Comparison of ENCODE assay signal across 13 cellular contexts in genomic region chr3:160169139-160169830, GRCh38. TPM values are rescaled to one million over a fixed set of nuclear protein-coding genes. Genes with fewer than 3 reads are reported as not detected.
DNase-seq lines count a peak whose midpoint lies in the region; ATAC-seq, FAIRE-seq and TF ChIP-seq lines count a peak whose summit lies in the region.
"Had no signal": no experiment of that assay in that cellular context is flagged by ENCODE, and none has a peak within 500 bp of the region (broad histone marks: within the 10 kb centered on the region; RNA-seq: fewer than 3 reads in every experiment).

No MANE protein-coding gene starts in this region.

- no peak for TF ChIP-seq CTCF in HFF-Myc (IDR thresholded peaks at IDR 0.05; ENCODE audit: low read depth, low read length, missing control alignments)
- no peak for TF ChIP-seq CTCF in WTC11 (IDR thresholded peaks at IDR 0.05)

- no peaks in the 10 kb centered on the region for H3K36me3 Mint-ChIP-seq in WTC11
- H3K36me3 Mint-ChIP-seq: natural killer cell treated with Interleukin-12 subunit alpha and Interleukin-12 subunit beta and Interleukin-15 and Interleukin-18, amount 100 ng/mL, for 72 hours had no signal

- H3K27me3 Mint-ChIP-seq in WTC11 (ENCODE audit: low read depth), result no peaks in the 10 kb centered on the region

- peaks cover 18% of the 10 kb centered on the region for H3K4me1 Mint-ChIP-seq in WTC11

- no peak for FAIRE-seq in urothelium cell line (lab: Jason Lieb, UNC)

- POLR2A ChIA-PET in WTC11 (lab: Charles Lee), result no interaction called here

- DNase-seq in HFF-Myc (ENCODE audit: extremely low read depth, low read depth), result peak; percentile 47
- DNase-seq in WTC11 (ENCODE audit: low spot score), result no peak
- DNase-seq in glomerular visceral epithelial cell (ENCODE audit: extremely low spot score), result peak; percentile 81
- peak; percentile 65 for DNase-seq in urothelium cell line (ENCODE audit: low spot score)
- no peak for DNase-seq in activated naive CD4-positive, alpha-beta T cell (lab: John Stamatoyannopoulos, UW)
- no peak for DNase-seq in epidermal melanocyte (ENCODE audit: insufficient read length, low spot score)
- DNase-seq in DMS79 treated with DMSO at 0.1 percent for 48 hours (lab: John Stamatoyannopoulos, UW), result no peak
- DNase-seq: activated T-cell treated with anti-CD3 and anti-CD28 coated beads, Interleukin-2, amount 50 U/mL, for 48 hours; dermis blood vessel endothelial cell; GF-D8; NCI-H146 had no signal

- H3K27ac Mint-ChIP-seq in WTC11, result peak overlapping the region; percentile 34; the same call in 1 of the 2 replicates
- H3K27ac Mint-ChIP-seq: natural killer cell treated with Interleukin-12 subunit alpha and Interleukin-12 subunit beta and Interleukin-15 and Interleukin-18, amount 100 ng/mL, for 72 hours; stimulated activated naive CD8-positive, alpha-beta T cell treated with anti-CD3 and anti-CD28 coated beads, Interleukin-15, Interleukin-2, amounts not matched to agents 100 ng/mL and 50 ng/mL, for 24 hours had no signal

- H3K4me3 ChIP-seq in HFF-Myc (replicated peaks; ENCODE audit: low read depth, low read length), result no peak overlapping the region

- no peak overlapping the region for H3K4me3 Mint-ChIP-seq in WTC11
- H3K4me3 Mint-ChIP-seq: natural killer cell treated with Interleukin-12 subunit alpha and Interleukin-12 subunit beta and Interleukin-15 and Interleukin-18, amount 100 ng/mL, for 72 hours; stimulated activated naive CD8-positive, alpha-beta T cell treated with anti-CD3 and anti-CD28 coated beads, Interleukin-15, Interleukin-2, amounts not matched to agents 100 ng/mL and 50 ng/mL, for 24 hours had no signal

- no peak; the same call in 1 of the 2 replicates for ATAC-seq in WTC11

- CTCF ChIA-PET in WTC11 (lab: Charles Lee), result no interaction called here

- H3K9me3 Mint-ChIP-seq in WTC11, result peaks cover 12% of the 10 kb centered on the region
- H3K9me3 Mint-ChIP-seq: natural killer cell treated with Interleukin-12 subunit alpha and Interleukin-12 subunit beta and Interleukin-15 and Interleukin-18, amount 100 ng/mL, for 72 hours; stimulated activated naive CD8-positive, alpha-beta T cell treated with anti-CD3 and anti-CD28 coated beads, Interleukin-15, Interleukin-2, amounts not matched to agents 100 ng/mL and 50 ng/mL, for 24 hours had no signal

TF ChIP-seq in WTC11, 78 proteins besides CTCF, POLR2A, EP300 and RAD21:
- TF ChIP-seq CREB1 (CRISPR knock-in tag; IDR thresholded peaks at IDR 0.05) (no peak), GABPB1 (CRISPR knock-in tag; IDR thresholded peaks at IDR 0.05) (no peak), MXD4 (CRISPR knock-in tag; IDR thresholded peaks at IDR 0.05; ENCODE audit: borderline replicate concordance) (no peak), JUN (CRISPR knock-in tag; IDR thresholded peaks at IDR 0.05) (no peak), FOXK1 (CRISPR knock-in tag; IDR thresholded peaks at IDR 0.05) (no peak), MYBL2 (CRISPR knock-in tag; IDR thresholded peaks at IDR 0.05) (no peak), PRRX2 (CRISPR knock-in tag; IDR thresholded peaks at IDR 0.05) (no peak), NR2C2 (CRISPR knock-in tag; IDR thresholded peaks at IDR 0.05) (no peak), ZNF263 (CRISPR knock-in tag; IDR thresholded peaks at IDR 0.05; ENCODE audit: low read depth) (no peak), CDX4 (CRISPR knock-in tag; IDR thresholded peaks at IDR 0.05; ENCODE audit: borderline replicate concordance) (no peak), ZNF512 (CRISPR knock-in tag; IDR thresholded peaks at IDR 0.05; ENCODE audit: borderline replicate concordance) (no peak), SOX15 (CRISPR knock-in tag; IDR thresholded peaks at IDR 0.05) (no peak), EMX1 (CRISPR knock-in tag; IDR thresholded peaks at IDR 0.05) (no peak), ZNF232 (CRISPR knock-in tag; IDR thresholded peaks at IDR 0.05) (no peak), SP1 (CRISPR knock-in tag; conservative IDR thresholded peaks at IDR 0.05) (no peak), PREB (CRISPR knock-in tag; IDR thresholded peaks at IDR 0.05; ENCODE audit: borderline replicate concordance) (no peak), ZNF281 (CRISPR knock-in tag; IDR thresholded peaks at IDR 0.05) (no peak)

RNA-seq across cellular contexts. Expression of gene C3orf80, which starts 55.9 kb away (rescaled TPM):
- 0.41 to 0.66 TPM (median 0.66 TPM) in 3 replicates for total RNA-seq in WTC11 (2021)
- total RNA-seq: dermis blood vessel endothelial cell; natural killer cell treated with Interleukin-12 subunit alpha and Interleukin-12 subunit beta and Interleukin-15 and Interleukin-18, amount 100 ng/mL, for 72 hours had no signal

Comparison
In these comparisons a context has a peak if more than half of its experiments do, and no peak if none do; other contexts are left out.
1. DNase-seq: peak in HFF-Myc (single experiment), glomerular visceral epithelial cell (single experiment) and urothelium cell line (single experiment); none in WTC11 (single experiment), activated naive CD4-positive, alpha-beta T cell (0 of 4), epidermal melanocyte (single experiment) and DMS79 treated with DMSO at 0.1 percent for 48 hours (single experiment).